ENCODE assay signal across 25 cellular contexts in genomic region chr15:27359586-27359985, GRCh38.
"Had no signal": no experiment of that assay in that cellular context is flagged by ENCODE, and none has a peak within 500 bp of the region (broad histone marks: within the 10 kb centered on the region; RNA-seq: fewer than 3 reads in every experiment).

No MANE protein-coding gene starts in this region.

- H3K4me3 Mint-ChIP-seq: naive thymus-derived CD4-positive, alpha-beta T cell; natural killer cell; neural progenitor cell; stimulated activated effector memory CD8-positive, alpha-beta T cell treated with anti-CD3 and anti-CD28 coated beads, Interleukin-12 subunit alpha, Interleukin-12 subunit beta, amount 100 ng/mL, for 72 hours; stimulated activated naive B cell treated with anti-CD40 and anti-IgM and Interleukin-4, amounts not matched to agents 10 μg/mL and 1 μg/mL and 100 μg/mL, for 72 hours; stimulated activated naive CD8-positive, alpha-beta T cell treated with anti-CD3 and anti-CD28 coated beads, Interleukin-15, Interleukin-2, amounts not matched to agents 100 ng/mL and 50 ng/mL, for 24 hours had no signal

- H3K4me2 ChIP-seq: neural progenitor cell had no signal

- ATAC-seq: naive thymus-derived CD4-positive, alpha-beta T cell; natural killer cell; psoas muscle; stimulated activated effector memory CD8-positive, alpha-beta T cell treated with anti-CD3 and anti-CD28 coated beads, Interleukin-12 subunit alpha, Interleukin-12 subunit beta, amount 100 ng/mL, for 72 hours; stimulated activated naive B cell treated with anti-CD40 and anti-IgM and Interleukin-4, amounts not matched to agents 10 μg/mL and 1 μg/mL and 100 μg/mL, for 72 hours had no signal

- H3K9me3 ChIP-seq: ovary, psoas muscle, right lobe of liver, sigmoid colon, suprapubic skin, testis, tibial artery, transverse colon, upper lobe of left lung, vagina had no signal

- FAIRE-seq: small intestine had no signal

- H3K27ac Mint-ChIP-seq: naive thymus-derived CD4-positive, alpha-beta T cell; natural killer cell; neural progenitor cell; progenitor cell of endocrine pancreas; stimulated activated effector memory CD8-positive, alpha-beta T cell treated with anti-CD3 and anti-CD28 coated beads, Interleukin-12 subunit alpha, Interleukin-12 subunit beta, amount 100 ng/mL, for 72 hours; stimulated activated naive B cell treated with anti-CD40 and anti-IgM and Interleukin-4, amounts not matched to agents 10 μg/mL and 1 μg/mL and 100 μg/mL, for 72 hours; stimulated activated naive CD8-positive, alpha-beta T cell treated with anti-CD3 and anti-CD28 coated beads, Interleukin-15, Interleukin-2, amounts not matched to agents 100 ng/mL and 50 ng/mL, for 24 hours had no signal

- H3K4me1 Mint-ChIP-seq: natural killer cell; stimulated activated effector memory CD8-positive, alpha-beta T cell treated with anti-CD3 and anti-CD28 coated beads, Interleukin-12 subunit alpha, Interleukin-12 subunit beta, amount 100 ng/mL, for 72 hours; stimulated activated naive B cell treated with anti-CD40 and anti-IgM and Interleukin-4, amounts not matched to agents 10 μg/mL and 1 μg/mL and 100 μg/mL, for 72 hours had no signal

- H3K4me3 ChIP-seq: neural progenitor cell, ovary, psoas muscle, right lobe of liver, sigmoid colon, stomach, suprapubic skin, testis, tibial artery, transverse colon, upper lobe of left lung, vagina had no signal

- H3K27me3 Mint-ChIP-seq: stimulated activated naive CD8-positive, alpha-beta T cell treated with anti-CD3 and anti-CD28 coated beads, Interleukin-15, Interleukin-2, amounts not matched to agents 100 ng/mL and 50 ng/mL, for 24 hours had no signal

- H3K27ac ChIP-seq: neural progenitor cell, ovary, parathyroid adenoma, psoas muscle, right lobe of liver, sigmoid colon, stomach, suprapubic skin, testis, tibial artery, transverse colon, upper lobe of left lung, vagina had no signal

- H3K36me3 Mint-ChIP-seq: naive thymus-derived CD4-positive, alpha-beta T cell; natural killer cell; neural progenitor cell; stimulated activated effector memory CD8-positive, alpha-beta T cell treated with anti-CD3 and anti-CD28 coated beads, Interleukin-12 subunit alpha, Interleukin-12 subunit beta, amount 100 ng/mL, for 72 hours; stimulated activated naive B cell treated with anti-CD40 and anti-IgM and Interleukin-4, amounts not matched to agents 10 μg/mL and 1 μg/mL and 100 μg/mL, for 72 hours had no signal

- H3K9me3 Mint-ChIP-seq: neural progenitor cell; stimulated activated effector memory CD8-positive, alpha-beta T cell treated with anti-CD3 and anti-CD28 coated beads, Interleukin-12 subunit alpha, Interleukin-12 subunit beta, amount 100 ng/mL, for 72 hours had no signal

- H3K4me1 ChIP-seq: neural progenitor cell, parathyroid adenoma, psoas muscle, right lobe of liver, sigmoid colon, testis, tibial artery, transverse colon, vagina had no signal

- DNase-seq: naive thymus-derived CD4-positive, alpha-beta T cell; natural killer cell; ovary; psoas muscle; right lobe of liver; sigmoid colon; stimulated activated CD4-positive, alpha-beta T cell treated with anti-CD3 and anti-CD28 coated beads, Interleukin-15, amount 100 ng/mL, for 24 hours; stimulated activated CD4-positive, alpha-beta T cell treated with anti-CD3 and anti-CD28 coated beads, Interleukin-2, amount 100 ng/mL, for 24 hours; stimulated activated CD4-positive, alpha-beta T cell treated with anti-CD3 and anti-CD28 coated beads, Interleukin-2, amount 100 ng/mL, for 48 hours; stimulated activated CD4-positive, alpha-beta T cell treated with anti-CD3 and anti-CD28 coated beads, Interleukin-4, amount 100 ng/mL, for 24 hours; stimulated activated naive B cell treated with anti-CD40 and anti-IgM and Interleukin-4, amounts not matched to agents 10 μg/mL and 1 μg/mL and 100 μg/mL, for 72 hours; stimulated activated naive CD4-positive, alpha-beta T cell treated with Interleukin-2 at 50 U/mL for 16 hours; stomach; testis; tibial artery; transverse colon; upper lobe of left lung had no signal
